In the genomic region with DNA sequence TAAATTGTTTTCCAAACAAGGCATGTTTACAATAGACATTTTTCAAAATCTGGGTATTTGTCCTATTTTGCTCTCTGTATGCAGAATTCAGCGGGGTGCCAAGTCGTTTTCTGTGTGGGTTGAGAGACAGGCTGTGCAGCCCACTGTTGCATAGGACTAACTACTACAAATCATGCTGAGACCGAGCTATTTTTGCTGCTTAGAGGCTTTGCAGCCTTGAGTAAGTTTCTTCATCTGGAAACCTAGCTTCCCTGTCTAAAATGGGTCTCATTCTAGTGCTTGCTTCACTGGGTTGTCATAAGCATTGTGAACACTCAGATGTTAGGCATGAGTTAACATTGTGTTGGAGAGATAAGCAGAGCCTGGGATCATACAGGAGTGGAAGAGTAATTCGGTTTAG, we compare ENCODE assay signal across 8 cellular contexts. TPM values are rescaled to one million over a fixed set of nuclear protein-coding genes. Genes with fewer than 3 reads are reported as not detected.
DNase-seq lines count a peak whose midpoint lies in the region; ATAC-seq, FAIRE-seq and TF ChIP-seq lines count a peak whose summit lies in the region.
"Had no signal": no experiment of that assay in that cellular context is flagged by ENCODE, and none has a peak within 500 bp of the region (broad histone marks: within the 10 kb centered on the region; RNA-seq: fewer than 3 reads in every experiment).

No MANE protein-coding gene starts in this region.

- no peak overlapping the region for H4K91ac ChIP-seq in H9 (ENCODE audit: insufficient read length, low read depth, low read length)

- H4K8ac ChIP-seq in H9 (replicated peaks; ENCODE audit: insufficient read length, low read depth, low read length): no peak overlapping the region

- no peak for DNase-seq in H9
- peak; percentile 46 for DNase-seq in SIG-M5 (lab: John Stamatoyannopoulos, UW)
- DNase-seq in epithelial cell of proximal tubule (ENCODE audit: low read depth): no peak
- DNase-seq in pancreas: peak in 1 of 6 donors; percentile 7
- no peak for DNase-seq in DMS153 treated with DMSO at 0.1 percent for 48 hours (lab: John Stamatoyannopoulos, UW; ENCODE audit: unreplicated experiment)
- no peak for DNase-seq in mucosa of descending colon

- H3K23me2 ChIP-seq in H9 (ENCODE audit: insufficient read length, low read depth, low read length, poor library complexity, severe bottlenecking): peaks cover 3% of the 10 kb centered on the region

- H3K4me3 ChIP-seq in epithelial cell of proximal tubule (ENCODE audit: low read depth, low read length): peak overlapping the region; percentile 81
- H3K4me3 ChIP-seq in pancreas: peak overlapping the region in 3 of 4 donors; percentile 1 to 98 (median 98)
- no peak overlapping the region for H3K4me3 ChIP-seq in mucosa of descending colon

- no peak overlapping the region for H2BK12ac ChIP-seq in H9 (ENCODE audit: insufficient read length, low read depth, low read length)

- H3T11ph ChIP-seq in H9 (ENCODE audit: low read length): no peak overlapping the region

- H3K79me1 ChIP-seq in H9 (ENCODE audit: insufficient read depth, low read depth, low read length, poor library complexity, severe bottlenecking): peaks cover 13% of the 10 kb centered on the region

- H4K20me1 ChIP-seq in H9 (ENCODE audit: control insufficient read depth, insufficient read depth, insufficient read length): no peaks in the 10 kb centered on the region

- H3K9me3 ChIP-seq in H9 (ENCODE audit: control insufficient read depth, low read depth, low read length): no peaks in the 10 kb centered on the region
- no peaks in the 10 kb centered on the region for H3K9me3 ChIP-seq in pancreas
- no peaks in the 10 kb centered on the region for H3K9me3 ChIP-seq in mucosa of descending colon

- no peak overlapping the region for H3K56ac ChIP-seq in H9 (ENCODE audit: insufficient read length, low read depth, low read length)

- no peaks in the 10 kb centered on the region for H3K4me1 ChIP-seq in H9 (ENCODE audit: insufficient read depth, low read length)
- H3K4me1 ChIP-seq in pancreas: peaks cover 0 to 4% (median 4%) of the 10 kb centered on the region in 3 donors
- H3K4me1 ChIP-seq in mucosa of descending colon (ENCODE audit: low read depth): peaks cover 16% of the 10 kb centered on the region

- TF ChIP-seq CTCF in H9 (conservative IDR thresholded peaks at IDR 0.05) (no peak), epithelial cell of proximal tubule (conservative IDR thresholded peaks at IDR 0.05; ENCODE audit: low read depth, low read length) (no peak), pancreas (IDR thresholded peaks at IDR 0.05) (no peak), mucosa of descending colon (IDR thresholded peaks at IDR 0.05) (no peak)

- no peak overlapping the region for H3K18ac ChIP-seq in H9 (ENCODE audit: insufficient read length, low read depth, low read length)

- no peak overlapping the region for H3K14ac ChIP-seq in H9 (ENCODE audit: insufficient read depth, low read length)

- intact Hi-C loops in pancreas (cut with DNase I) (no loop called here), mucosa of descending colon (cut with DNase I, micrococcal nuclease) (no loop called here)

- no peak overlapping the region for H2BK120ac ChIP-seq in H9 (ENCODE audit: low read depth, low read length, poor library complexity, severe bottlenecking)

- ATAC-seq in pancreas (no peak), HG02970 (IDR thresholded peaks at IDR 0.05; ENCODE audit: low FRiP score, unreplicated experiment) (no peak), mucosa of descending colon (no peak)

- H2BK5ac ChIP-seq in H9 (ENCODE audit: insufficient read length, low read length): no peak overlapping the region

- H3K27ac ChIP-seq in H9 (ENCODE audit: insufficient read length, low read depth, low read length) (no peak overlapping the region), pancreas (no peak overlapping the region)

- H3K4ac ChIP-seq in H9 (ENCODE audit: low read depth, low read length): no peak overlapping the region

- no peak for FAIRE-seq in pancreas (lab: Jason Lieb, UNC)
- FAIRE-seq: TTC549 had no signal

- H3K36me3 ChIP-seq in pancreas (no peaks in the 10 kb centered on the region), mucosa of descending colon (ENCODE audit: low read depth) (no peaks in the 10 kb centered on the region)

- peak overlapping the region; percentile 83 for H3K4me2 ChIP-seq in H9 (ENCODE audit: insufficient read depth, insufficient read length, low read length)

- H3K27me3 Mint-ChIP-seq in H9 (ENCODE audit: low read depth): peaks cover 3% of the 10 kb centered on the region; the same call in 1 of the 2 replicates

- no peak overlapping the region for H2BK15ac ChIP-seq in H9 (ENCODE audit: low read depth, low read length)

- no peak overlapping the region for H2AK5ac ChIP-seq in H9 (ENCODE audit: insufficient read length, low read length)

- H2BK20ac ChIP-seq in H9 (ENCODE audit: low read depth, low read length, poor library complexity, severe bottlenecking): no peak overlapping the region

- no peak overlapping the region for H3K23ac ChIP-seq in H9 (ENCODE audit: insufficient read length, low read depth, low read length)

- H3K27ac Mint-ChIP-seq in H9: peak overlapping the region in 1 of 3 experiments; percentile 25; a peak in 1 of 7 replicates

- peaks cover 27 to 30% of the 10 kb centered on the region in 2 experiments for H3K4me1 Mint-ChIP-seq in H9

- H3K36me3 Mint-ChIP-seq in H9 (ENCODE audit: insufficient read depth in 1 of 3, low read depth in 3 of 3): peaks cover 0 to 6% (median 2%) of the 10 kb centered on the region in 3 experiments; a peak in 1 of 7 replicates

- H3K9ac ChIP-seq in H9 (ENCODE audit: extremely low read depth, insufficient read length, low read length): no peak overlapping the region

- H2AFZ ChIP-seq in H9 (ENCODE audit: low read length): no peak overlapping the region

- H4K5ac ChIP-seq in H9 (ENCODE audit: insufficient read length, low read depth, low read length): no peak overlapping the region

- H3K9me3 Mint-ChIP-seq in H9: no peaks in the 10 kb centered on the region

- H3K79me2 ChIP-seq in H9 (ENCODE audit: insufficient read depth, low read length): peaks cover 14% of the 10 kb centered on the region; the same call in 1 of the 2 replicates

- peak overlapping the region; percentile 85 to 86 for H3K4me3 Mint-ChIP-seq in H9

- H3K27me3 ChIP-seq in H9 (ENCODE audit: insufficient read depth, low read length) (no peaks in the 10 kb centered on the region), pancreas (no peaks in the 10 kb centered on the region)

- WGBS in H9 (ENCODE audit: extremely low coverage, insufficient read length, low lambda C conversion rate): no CpG with 5 or more reads among the region's 4 CpGs
- 20 to 25% methylated on average over 4 of the region's 4 CpGs for WGBS in pancreas, 2 donors

RNA-seq across cellular contexts. Expression of a gene that starts 1.3 kb away (rescaled TPM):
- total RNA-seq in H9 (2021) (58.0 and 59.7 TPM in 2 replicates), epithelial cell of proximal tubule (20.5 and 30.2 TPM in 2 replicates), pancreas (10 to 100 TPM in 5 of 6 donors, 1 to 10 TPM in 1; 9.5 to 22.3 (median 15.6) TPM), mucosa of descending colon (10 to 100 TPM; 32.6 to 42.1 (median 35.0) TPM)
- polyA plus RNA-seq in pancreas: 10 to 100 TPM; 10.9 to 20.5 TPM
